Comparison of ENCODE assay signal across 3 cellular contexts in genomic region chr7:106851632-106852031, GRCh38. TPM values are rescaled to one million over a fixed set of nuclear protein-coding genes. Genes with fewer than 3 reads are reported as not detected.
"Had no signal": no experiment of that assay in that cellular context is flagged by ENCODE, and none has a peak within 500 bp of the region (broad histone marks: within the 10 kb centered on the region; RNA-seq: fewer than 3 reads in every experiment).

No MANE protein-coding gene starts in this region.

RNA-seq across cellular contexts. Expression of gene PIK3CG, which starts 13.4 kb away (rescaled TPM):
- total RNA-seq: mammary epithelial cell, myocyte had no signal
- polyA plus RNA-seq: keratinocyte, mammary epithelial cell had no signal
